20 cellular contexts compared by ENCODE assay signal in the genomic region with DNA sequence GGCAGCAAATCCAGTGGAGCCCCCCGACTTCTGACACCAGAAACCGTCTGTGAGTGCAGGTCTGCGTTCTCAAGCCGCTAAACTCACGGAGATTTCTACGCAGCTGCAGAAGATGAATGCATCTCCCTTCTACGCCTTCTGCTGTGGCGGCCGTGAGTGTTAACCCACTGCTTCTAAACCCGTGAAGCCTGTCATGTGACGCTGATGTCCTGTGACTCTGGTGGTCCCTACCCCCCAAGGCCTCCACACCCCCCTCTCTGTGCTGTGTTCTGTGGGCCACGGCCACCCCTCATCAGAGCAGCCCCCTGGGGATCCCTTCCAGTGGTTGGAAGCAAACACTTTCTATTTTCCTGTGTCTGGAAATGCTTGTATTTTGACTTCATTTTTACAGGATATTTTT.
"Had no signal": no experiment of that assay in that cellular context is flagged by ENCODE, and none has a peak within 500 bp of the region (broad histone marks: within the 10 kb centered on the region; RNA-seq: fewer than 3 reads in every experiment).

No MANE protein-coding gene starts in this region.

- H3K27me3 ChIP-seq: heart right ventricle, left lung, pancreas had no signal

- H3K9me3 ChIP-seq: heart right ventricle, left lung, pancreas, psoas muscle had no signal

- DNase-seq: activated B cell treated with CpG ODN at 0.5 μM for 24 hours; activated CD4-positive, alpha-beta T cell treated with anti-CD3 and anti-CD28 coated beads for 4 hours; activated CD4-positive, alpha-beta T cell treated with anti-CD3 and anti-CD28 coated beads, Interleukin-2, amount 50 U/mL, for 48 hours; activated CD8-positive, alpha-beta memory T cell treated with anti-CD3 and anti-CD28 coated beads, Interleukin-2, amount 50 U/mL, for 48 hours; activated naive CD4-positive, alpha-beta T cell treated with Interleukin-2 at 50 U/mL for 16 hours; activated T-cell treated with anti-CD3 and anti-CD28 coated beads, Interleukin-2, amount 50 U/mL, for 4 hours; amygdala; cortex of kidney; small intestine; stimulated activated CD4-positive, alpha-beta T cell treated with anti-CD3 and anti-CD28 coated beads, Interleukin-2, amount 100 ng/mL, for 24 hours; T-helper 17 cell had no signal

- H3K36me3 ChIP-seq: heart right ventricle, left lung, pancreas had no signal

- H3K36me3 Mint-ChIP-seq: natural killer cell treated with Interleukin-12 subunit alpha and Interleukin-12 subunit beta and Interleukin-15 and Interleukin-18, amount 100 ng/mL, for 72 hours; stimulated activated effector memory CD8-positive, alpha-beta T cell treated with anti-CD3 and anti-CD28 coated beads, Interleukin-12 subunit alpha, Interleukin-12 subunit beta, amount 100 ng/mL, for 72 hours; type B pancreatic cell had no signal

- H3K27ac ChIP-seq: epithelial cell of prostate, heart right ventricle, left lung, pancreas, psoas muscle had no signal

- H3K27ac Mint-ChIP-seq: activated B cell treated with CpG ODN at 0.5 μM for 24 hours; natural killer cell treated with Interleukin-12 subunit alpha and Interleukin-12 subunit beta and Interleukin-15 and Interleukin-18, amount 100 ng/mL, for 72 hours; stimulated activated effector memory CD8-positive, alpha-beta T cell treated with anti-CD3 and anti-CD28 coated beads, Interleukin-12 subunit alpha, Interleukin-12 subunit beta, amount 100 ng/mL, for 72 hours; T-helper 17 cell; type B pancreatic cell had no signal

- H3K4me3 ChIP-seq: heart right ventricle, left lung, pancreas, psoas muscle had no signal

- FAIRE-seq: bronchial epithelial cell, pancreas, small intestine had no signal

- H3K4me3 Mint-ChIP-seq: activated B cell treated with CpG ODN at 0.5 μM for 24 hours; activated T-cell treated with anti-CD3 and anti-CD28 coated beads, Interleukin-2, amount 50 U/mL, for 4 hours; natural killer cell treated with Interleukin-12 subunit alpha and Interleukin-12 subunit beta and Interleukin-15 and Interleukin-18, amount 100 ng/mL, for 72 hours; stimulated activated effector memory CD8-positive, alpha-beta T cell treated with anti-CD3 and anti-CD28 coated beads, Interleukin-12 subunit alpha, Interleukin-12 subunit beta, amount 100 ng/mL, for 72 hours; T-helper 17 cell; type B pancreatic cell had no signal

- ATAC-seq: activated T-cell treated with anti-CD3 and anti-CD28 coated beads, Interleukin-2, amount 50 U/mL, for 4 hours; heart right ventricle; left lung; natural killer cell treated with Interleukin-12 subunit alpha and Interleukin-12 subunit beta and Interleukin-15 and Interleukin-18, amount 100 ng/mL, for 72 hours; pancreas; stimulated activated effector memory CD8-positive, alpha-beta T cell treated with anti-CD3 and anti-CD28 coated beads, Interleukin-12 subunit alpha, Interleukin-12 subunit beta, amount 100 ng/mL, for 72 hours; T-helper 17 cell had no signal

- H3K4me1 ChIP-seq: pancreas had no signal

- H3K9me3 Mint-ChIP-seq: activated B cell treated with CpG ODN at 0.5 μM for 24 hours; activated T-cell treated with anti-CD3 and anti-CD28 coated beads, Interleukin-2, amount 50 U/mL, for 4 hours; natural killer cell treated with Interleukin-12 subunit alpha and Interleukin-12 subunit beta and Interleukin-15 and Interleukin-18, amount 100 ng/mL, for 72 hours; stimulated activated effector memory CD8-positive, alpha-beta T cell treated with anti-CD3 and anti-CD28 coated beads, Interleukin-12 subunit alpha, Interleukin-12 subunit beta, amount 100 ng/mL, for 72 hours; type B pancreatic cell had no signal

- H3K27me3 Mint-ChIP-seq: type B pancreatic cell had no signal
